Comparison of ENCODE assay signal across 18 cellular contexts in the genomic region with DNA sequence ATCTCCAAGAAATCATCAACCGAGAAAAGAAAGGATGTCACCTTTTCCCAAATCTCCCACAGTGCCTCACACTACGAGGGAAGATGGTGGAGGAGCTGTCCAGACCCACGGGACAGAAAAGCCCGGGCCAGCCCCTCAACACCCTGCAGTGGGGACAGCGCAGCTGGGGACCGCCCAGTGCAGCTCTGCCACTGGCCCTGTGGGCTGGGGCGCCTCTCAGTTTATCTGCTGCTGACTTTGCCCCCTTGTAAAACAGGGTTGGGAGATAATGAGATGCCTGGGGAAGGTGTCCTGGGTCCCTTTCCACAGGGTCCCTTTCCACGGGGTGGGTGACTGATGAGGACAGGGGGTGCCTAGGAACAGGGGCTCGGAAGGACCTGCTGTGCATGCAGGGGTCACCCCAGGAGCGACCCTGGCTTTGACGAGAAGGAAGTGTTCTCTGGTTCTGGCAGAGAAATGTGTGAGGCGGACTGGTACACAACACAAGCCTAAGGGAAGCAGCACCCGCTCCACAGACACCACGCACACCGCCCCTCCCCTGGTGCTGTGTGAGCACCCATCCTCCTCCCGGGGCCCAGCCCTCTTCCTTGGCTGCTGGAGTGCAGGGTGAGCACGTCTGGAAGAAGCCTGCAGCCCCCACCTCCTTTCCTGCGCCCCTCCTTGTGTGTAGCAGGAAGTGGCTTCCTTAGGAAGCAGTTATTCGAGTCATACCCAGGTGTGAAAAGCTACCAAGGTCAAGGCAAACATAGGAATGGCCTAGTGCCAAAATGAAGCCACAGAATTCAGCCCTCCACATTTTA.
A peak's percentile ranks its signal among the peaks of the same experiment; 100 is the strongest.
DNase-seq lines count a peak whose midpoint lies in the region; ATAC-seq and TF ChIP-seq lines count a peak whose summit lies in the region.
"Had no signal": no experiment of that assay in that cellular context is flagged by ENCODE, and none has a peak within 500 bp of the region (broad histone marks: within the 10 kb centered on the region; RNA-seq: fewer than 3 reads in every experiment).

No MANE protein-coding gene starts in this region.

- H3K27ac Mint-ChIP-seq in stimulated activated naive B cell treated with anti-CD40 and anti-IgM and Interleukin-4, amounts not matched to agents 10 μg/mL and 1 μg/mL and 100 μg/mL, for 72 hours: no peak overlapping the region
- H3K27ac Mint-ChIP-seq: activated naive CD8-positive, alpha-beta T cell had no signal

- H3K4me3 ChIP-seq in H7 (ENCODE audit: insufficient read depth, low read depth, low read length) (no peak overlapping the region), neural cell (ENCODE audit: low read length) (peak overlapping the region; percentile 18), gastroesophageal sphincter (no peak overlapping the region)
- H3K4me3 ChIP-seq: uterus had no signal

- DNase-seq in NCI-H510A treated with DMSO at 0.1 percent for 48 hours (lab: John Stamatoyannopoulos, UW) (peak; percentile 35), NCI-H510A (lab: John Stamatoyannopoulos, UW) (no peak), H7 (peak; percentile 50), NCI-H1105 treated with DMSO at 0.1 percent for 48 hours (lab: John Stamatoyannopoulos, UW) (no peak)
- no peak for DNase-seq in stimulated activated naive B cell treated with anti-CD40 and anti-IgM and Interleukin-4, amounts not matched to agents 10 μg/mL and 1 μg/mL and 100 μg/mL, for 72 hours
- DNase-seq: activated CD4-positive, alpha-beta T cell treated with anti-CD3 and anti-CD28 coated beads, Interleukin-2, amount 50 U/mL, for 4 hours; activated T-cell treated with anti-CD3 and anti-CD28 coated beads, Interleukin-2, amount 50 U/mL, for 1 hour; BE2C; cerebellar nuclear complex; effector memory CD4-positive, alpha-beta T cell; NCI-H1417; T-helper 2 cell; uterus had no signal

- H3K4me1 Mint-ChIP-seq in stimulated activated naive B cell treated with anti-CD40 and anti-IgM and Interleukin-4, amounts not matched to agents 10 μg/mL and 1 μg/mL and 100 μg/mL, for 72 hours: no peaks in the 10 kb centered on the region

- H2AFZ ChIP-seq in neural cell (ENCODE audit: low read depth, low read length): no peak overlapping the region

- H3K36me3 ChIP-seq in H7 (replicated peaks; ENCODE audit: control insufficient read depth, insufficient read depth, low read length) (no peaks in the 10 kb centered on the region), neural cell (ENCODE audit: insufficient read depth, low read length) (peaks cover 9% of the 10 kb centered on the region), gastroesophageal sphincter (no peaks in the 10 kb centered on the region)
- H3K36me3 ChIP-seq: BE2C, neutrophil, uterus had no signal

- H3K4me3 Mint-ChIP-seq in stimulated activated naive B cell treated with anti-CD40 and anti-IgM and Interleukin-4, amounts not matched to agents 10 μg/mL and 1 μg/mL and 100 μg/mL, for 72 hours: no peak overlapping the region
- H3K4me3 Mint-ChIP-seq: activated naive CD8-positive, alpha-beta T cell had no signal

- H4K20me1 ChIP-seq in neural cell (ENCODE audit: insufficient read depth): peaks cover 15% of the 10 kb centered on the region

- no peak for TF ChIP-seq RAD21 in neural cell (conservative IDR thresholded peaks at IDR 0.05)

- no peak overlapping the region for H3K9ac ChIP-seq in neural cell (ENCODE audit: low read length)

- H3K9me2 ChIP-seq in neural cell (ENCODE audit: insufficient read depth, low read length): no peaks in the 10 kb centered on the region

- H3F3A ChIP-seq in neural cell (ENCODE audit: insufficient read depth, low read length, poor library complexity, severe bottlenecking): peaks cover 8% of the 10 kb centered on the region

- peaks cover 100% of the 10 kb centered on the region for H3K79me2 ChIP-seq in neural cell (replicated peaks; ENCODE audit: insufficient read depth, low read length)

- H3K27me3 ChIP-seq in H7 (ENCODE audit: control insufficient read depth, insufficient read depth, low read length) (peaks cover 22% of the 10 kb centered on the region), neural cell (ENCODE audit: insufficient read depth, low read depth, low read length) (no peaks in the 10 kb centered on the region), gastroesophageal sphincter (peaks cover 77% of the 10 kb centered on the region)
- H3K27me3 ChIP-seq: BE2C had no signal

- H3K9me3 ChIP-seq in neural cell (ENCODE audit: low read length): no peaks in the 10 kb centered on the region
- no peaks in the 10 kb centered on the region for H3K9me3 ChIP-seq in gastroesophageal sphincter
- H3K9me3 ChIP-seq: BE2C, neutrophil, uterus had no signal

- no peak for ATAC-seq in gastroesophageal sphincter
- no peak for ATAC-seq in stimulated activated naive B cell treated with anti-CD40 and anti-IgM and Interleukin-4, amounts not matched to agents 10 μg/mL and 1 μg/mL and 100 μg/mL, for 72 hours (replicated peaks)

- H3K4me1 ChIP-seq in gastroesophageal sphincter: no peaks in the 10 kb centered on the region
- H3K4me1 ChIP-seq: BE2C, uterus had no signal

- H3K36me3 Mint-ChIP-seq in stimulated activated naive B cell treated with anti-CD40 and anti-IgM and Interleukin-4, amounts not matched to agents 10 μg/mL and 1 μg/mL and 100 μg/mL, for 72 hours: no peaks in the 10 kb centered on the region
- H3K36me3 Mint-ChIP-seq: activated naive CD8-positive, alpha-beta T cell had no signal

- WGBS in gastroesophageal sphincter (ENCODE audit: low coverage in 1 of 2), 2 donors: 53% methylated on average over 12 of the region's 19 CpGs; no CpG with 5 or more reads in 1 of the 2 donors

- no peak for TF ChIP-seq EP300 in neural cell (conservative IDR thresholded peaks at IDR 0.05; ENCODE audit: poor library complexity, severe bottlenecking)
- no peak for TF ChIP-seq EP300 in gastroesophageal sphincter (IDR thresholded peaks at IDR 0.05)

- peaks cover 61 to 72% of the 10 kb centered on the region in 2 donors for H3K27me3 Mint-ChIP-seq in stimulated activated naive B cell treated with anti-CD40 and anti-IgM and Interleukin-4, amounts not matched to agents 10 μg/mL and 1 μg/mL and 100 μg/mL, for 72 hours

- H3K4me2 ChIP-seq in neural cell (ENCODE audit: low read length): no peak overlapping the region

- no peaks in the 10 kb centered on the region for H3K9me3 Mint-ChIP-seq in stimulated activated naive B cell treated with anti-CD40 and anti-IgM and Interleukin-4, amounts not matched to agents 10 μg/mL and 1 μg/mL and 100 μg/mL, for 72 hours

- TF ChIP-seq POLR2A in gastroesophageal sphincter (IDR thresholded peaks at IDR 0.05): no peak

- TF ChIP-seq CTCF in VCaP (conservative IDR thresholded peaks at IDR 0.05): no peak
- TF ChIP-seq CTCF in neural cell (IDR thresholded peaks at IDR 0.05; ENCODE audit: poor library complexity, severe bottlenecking): no peak
- no peak for TF ChIP-seq CTCF in gastroesophageal sphincter (IDR thresholded peaks at IDR 0.05)

- H3K27ac ChIP-seq in VCaP (peak overlapping the region; percentile 22; the same call in 1 of the 2 replicates), neural cell (ENCODE audit: low read length) (no peak overlapping the region), gastroesophageal sphincter (no peak overlapping the region)
- H3K27ac ChIP-seq: neutrophil, uterus had no signal

TF ChIP-seq in neural cell, 6 proteins besides CTCF, POLR2A, EP300 and RAD21:
- TF ChIP-seq EZH2 (IDR thresholded peaks at IDR 0.05; ENCODE audit: borderline replicate concordance, insufficient read depth, low read length, poor library complexity, severe bottlenecking): no peak
- no peak for TF ChIP-seq MXI1 (conservative IDR thresholded peaks at IDR 0.05; ENCODE audit: poor library complexity, severe bottlenecking)

Comparison
In these comparisons a context has a peak if more than half of its experiments do, and no peak if none do; other contexts are left out.
1. DNase-seq: peak in NCI-H510A treated with DMSO at 0.1 percent for 48 hours (single experiment) and H7 (single experiment); none in NCI-H510A (single experiment), NCI-H1105 treated with DMSO at 0.1 percent for 48 hours (single experiment) and stimulated activated naive B cell treated with anti-CD40 and anti-IgM and Interleukin-4, amounts not matched to agents 10 μg/mL and 1 μg/mL and 100 μg/mL, for 72 hours (single experiment).